1 cellular context compared by ENCODE assay signal in the genomic region with DNA sequence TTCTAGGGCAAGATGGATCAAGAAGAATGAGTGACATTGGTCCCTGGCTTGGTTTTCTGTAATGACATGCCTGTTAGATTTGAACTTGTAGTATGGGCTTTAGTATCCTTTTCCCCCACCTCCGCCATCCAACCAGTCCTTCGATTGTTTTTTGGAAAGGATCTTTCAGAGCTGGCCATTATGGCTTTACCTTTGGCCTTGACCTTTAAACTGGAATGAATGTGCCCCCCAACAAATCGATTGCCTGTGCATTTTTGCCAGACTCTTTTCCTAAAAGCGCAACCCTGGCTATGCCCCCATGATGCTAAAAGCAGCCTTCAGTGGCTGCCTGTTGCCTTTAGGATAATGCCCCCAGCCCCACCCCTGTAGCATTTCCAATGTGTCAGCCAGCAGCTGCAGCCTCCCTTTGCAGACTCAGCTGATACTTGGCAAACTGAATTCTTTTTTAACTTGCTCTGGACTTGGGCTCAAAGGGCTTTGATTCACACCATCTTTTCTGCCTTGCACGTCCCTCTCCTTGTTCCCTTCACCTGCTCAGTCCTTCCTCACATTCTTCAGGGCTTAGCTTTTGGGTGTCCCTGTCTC.
A peak's percentile ranks its signal among the peaks of the same experiment; 100 is the strongest.
TF ChIP-seq lines count a peak whose summit lies in the region.

No MANE protein-coding gene starts in this region.

TF ChIP-seq in HepG2, 621 proteins besides CTCF, POLR2A, EP300 and RAD21 (continued from another document and continues in another):
- TF ChIP-seq, protein P1, sequence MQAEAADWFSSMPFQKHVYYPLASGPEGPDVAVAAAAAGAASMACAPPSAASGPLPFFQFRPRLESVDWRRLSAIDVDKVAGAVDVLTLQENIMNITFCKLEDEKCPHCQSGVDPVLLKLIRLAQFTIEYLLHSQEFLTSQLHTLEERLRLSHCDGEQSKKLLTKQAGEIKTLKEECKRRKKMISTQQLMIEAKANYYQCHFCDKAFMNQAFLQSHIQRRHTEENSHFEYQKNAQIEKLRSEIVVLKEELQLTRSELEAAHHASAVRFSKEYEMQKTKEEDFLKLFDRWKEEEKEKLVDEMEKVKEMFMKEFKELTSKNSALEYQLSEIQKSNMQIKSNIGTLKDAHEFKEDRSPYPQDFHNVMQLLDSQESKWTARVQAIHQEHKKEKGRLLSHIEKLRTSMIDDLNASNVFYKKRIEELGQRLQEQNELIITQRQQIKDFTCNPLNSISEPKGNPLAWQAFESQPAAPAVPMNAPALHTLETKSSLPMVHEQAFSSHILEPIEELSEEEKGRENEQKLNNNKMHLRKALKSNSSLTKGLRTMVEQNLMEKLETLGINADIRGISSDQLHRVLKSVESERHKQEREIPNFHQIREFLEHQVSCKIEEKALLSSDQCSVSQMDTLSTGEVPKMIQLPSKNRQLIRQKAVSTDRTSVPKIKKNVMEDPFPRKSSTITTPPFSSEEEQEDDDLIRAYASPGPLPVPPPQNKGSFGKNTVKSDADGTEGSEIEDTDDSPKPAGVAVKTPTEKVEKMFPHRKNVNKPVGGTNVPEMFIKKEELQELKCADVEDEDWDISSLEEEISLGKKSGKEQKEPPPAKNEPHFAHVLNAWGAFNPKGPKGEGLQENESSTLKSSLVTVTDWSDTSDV (CRISPR knock-in tag; IDR thresholded peaks at IDR 0.05) = no peak
- TF ChIP-seq ZNF292 (CRISPR knock-in tag; IDR thresholded peaks at IDR 0.05; ENCODE audit: borderline replicate concordance, low read depth) (no peak), EHMT2 (IDR thresholded peaks at IDR 0.05; ENCODE audit: borderline replicate concordance, low read depth, low read length) (no peak), SKI (IDR thresholded peaks at IDR 0.05; ENCODE audit: partially characterized antibody) (no peak), NR2F6 (IDR thresholded peaks at IDR 0.05) (peak; percentile 86), NR2F6 (CRISPR knock-in tag; IDR thresholded peaks at IDR 0.05) (peak; percentile 82; the same call in 1 of the 2 replicates), MIXL1 (CRISPR knock-in tag; IDR thresholded peaks at IDR 0.05) (no peak), SALL1 (CRISPR knock-in tag; IDR thresholded peaks at IDR 0.05) (peak; percentile 49), ZNF703 (CRISPR knock-in tag; IDR thresholded peaks at IDR 0.05; ENCODE audit: borderline replicate concordance) (peak; percentile 63; the same call in 1 of the 2 replicates), RARA (CRISPR knock-in tag; IDR thresholded peaks at IDR 0.05) (peak; percentile 76), ZNF326 (CRISPR knock-in tag; IDR thresholded peaks at IDR 0.05; ENCODE audit: borderline replicate concordance) (0 out of 2 replicates have a peak, but pooled peaks have one; percentile 59), POLR2AphosphoS5 (IDR thresholded peaks at IDR 0.05; ENCODE audit: low read depth, low read length) (0 out of 2 replicates have a peak, but pooled peaks have one; percentile 51)
- TF ChIP-seq, protein P2, sequence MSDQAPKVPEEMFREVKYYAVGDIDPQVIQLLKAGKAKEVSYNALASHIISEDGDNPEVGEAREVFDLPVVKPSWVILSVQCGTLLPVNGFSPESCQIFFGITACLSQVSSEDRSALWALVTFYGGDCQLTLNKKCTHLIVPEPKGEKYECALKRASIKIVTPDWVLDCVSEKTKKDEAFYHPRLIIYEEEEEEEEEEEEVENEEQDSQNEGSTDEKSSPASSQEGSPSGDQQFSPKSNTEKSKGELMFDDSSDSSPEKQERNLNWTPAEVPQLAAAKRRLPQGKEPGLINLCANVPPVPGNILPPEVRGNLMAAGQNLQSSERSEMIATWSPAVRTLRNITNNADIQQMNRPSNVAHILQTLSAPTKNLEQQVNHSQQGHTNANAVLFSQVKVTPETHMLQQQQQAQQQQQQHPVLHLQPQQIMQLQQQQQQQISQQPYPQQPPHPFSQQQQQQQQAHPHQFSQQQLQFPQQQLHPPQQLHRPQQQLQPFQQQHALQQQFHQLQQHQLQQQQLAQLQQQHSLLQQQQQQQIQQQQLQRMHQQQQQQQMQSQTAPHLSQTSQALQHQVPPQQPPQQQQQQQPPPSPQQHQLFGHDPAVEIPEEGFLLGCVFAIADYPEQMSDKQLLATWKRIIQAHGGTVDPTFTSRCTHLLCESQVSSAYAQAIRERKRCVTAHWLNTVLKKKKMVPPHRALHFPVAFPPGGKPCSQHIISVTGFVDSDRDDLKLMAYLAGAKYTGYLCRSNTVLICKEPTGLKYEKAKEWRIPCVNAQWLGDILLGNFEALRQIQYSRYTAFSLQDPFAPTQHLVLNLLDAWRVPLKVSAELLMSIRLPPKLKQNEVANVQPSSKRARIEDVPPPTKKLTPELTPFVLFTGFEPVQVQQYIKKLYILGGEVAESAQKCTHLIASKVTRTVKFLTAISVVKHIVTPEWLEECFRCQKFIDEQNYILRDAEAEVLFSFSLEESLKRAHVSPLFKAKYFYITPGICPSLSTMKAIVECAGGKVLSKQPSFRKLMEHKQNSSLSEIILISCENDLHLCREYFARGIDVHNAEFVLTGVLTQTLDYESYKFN (CRISPR knock-in tag; conservative IDR thresholded peaks at IDR 0.05) = peak; percentile 78
- TF ChIP-seq, protein P3, sequence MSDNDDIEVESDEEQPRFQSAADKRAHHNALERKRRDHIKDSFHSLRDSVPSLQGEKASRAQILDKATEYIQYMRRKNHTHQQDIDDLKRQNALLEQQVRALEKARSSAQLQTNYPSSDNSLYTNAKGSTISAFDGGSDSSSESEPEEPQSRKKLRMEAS (IDR thresholded peaks at IDR 0.05) = 0 out of 2 replicates have a peak, but pooled peaks have one; percentile 40
- TF ChIP-seq, protein P4, sequence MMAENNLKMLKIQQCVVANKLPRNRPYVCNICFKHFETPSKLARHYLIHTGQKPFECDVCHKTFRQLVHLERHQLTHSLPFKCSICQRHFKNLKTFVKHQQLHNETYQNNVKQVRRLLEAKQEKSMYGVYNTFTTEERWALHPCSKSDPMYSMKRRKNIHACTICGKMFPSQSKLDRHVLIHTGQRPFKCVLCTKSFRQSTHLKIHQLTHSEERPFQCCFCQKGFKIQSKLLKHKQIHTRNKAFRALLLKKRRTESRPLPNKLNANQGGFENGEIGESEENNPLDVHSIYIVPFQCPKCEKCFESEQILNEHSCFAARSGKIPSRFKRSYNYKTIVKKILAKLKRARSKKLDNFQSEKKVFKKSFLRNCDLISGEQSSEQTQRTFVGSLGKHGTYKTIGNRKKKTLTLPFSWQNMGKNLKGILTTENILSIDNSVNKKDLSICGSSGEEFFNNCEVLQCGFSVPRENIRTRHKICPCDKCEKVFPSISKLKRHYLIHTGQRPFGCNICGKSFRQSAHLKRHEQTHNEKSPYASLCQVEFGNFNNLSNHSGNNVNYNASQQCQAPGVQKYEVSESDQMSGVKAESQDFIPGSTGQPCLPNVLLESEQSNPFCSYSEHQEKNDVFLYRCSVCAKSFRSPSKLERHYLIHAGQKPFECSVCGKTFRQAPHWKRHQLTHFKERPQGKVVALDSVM (CRISPR knock-in tag; IDR thresholded peaks at IDR 0.05) = peak; percentile 25; the same call in 1 of the 2 replicates
- TF ChIP-seq, protein P5, sequence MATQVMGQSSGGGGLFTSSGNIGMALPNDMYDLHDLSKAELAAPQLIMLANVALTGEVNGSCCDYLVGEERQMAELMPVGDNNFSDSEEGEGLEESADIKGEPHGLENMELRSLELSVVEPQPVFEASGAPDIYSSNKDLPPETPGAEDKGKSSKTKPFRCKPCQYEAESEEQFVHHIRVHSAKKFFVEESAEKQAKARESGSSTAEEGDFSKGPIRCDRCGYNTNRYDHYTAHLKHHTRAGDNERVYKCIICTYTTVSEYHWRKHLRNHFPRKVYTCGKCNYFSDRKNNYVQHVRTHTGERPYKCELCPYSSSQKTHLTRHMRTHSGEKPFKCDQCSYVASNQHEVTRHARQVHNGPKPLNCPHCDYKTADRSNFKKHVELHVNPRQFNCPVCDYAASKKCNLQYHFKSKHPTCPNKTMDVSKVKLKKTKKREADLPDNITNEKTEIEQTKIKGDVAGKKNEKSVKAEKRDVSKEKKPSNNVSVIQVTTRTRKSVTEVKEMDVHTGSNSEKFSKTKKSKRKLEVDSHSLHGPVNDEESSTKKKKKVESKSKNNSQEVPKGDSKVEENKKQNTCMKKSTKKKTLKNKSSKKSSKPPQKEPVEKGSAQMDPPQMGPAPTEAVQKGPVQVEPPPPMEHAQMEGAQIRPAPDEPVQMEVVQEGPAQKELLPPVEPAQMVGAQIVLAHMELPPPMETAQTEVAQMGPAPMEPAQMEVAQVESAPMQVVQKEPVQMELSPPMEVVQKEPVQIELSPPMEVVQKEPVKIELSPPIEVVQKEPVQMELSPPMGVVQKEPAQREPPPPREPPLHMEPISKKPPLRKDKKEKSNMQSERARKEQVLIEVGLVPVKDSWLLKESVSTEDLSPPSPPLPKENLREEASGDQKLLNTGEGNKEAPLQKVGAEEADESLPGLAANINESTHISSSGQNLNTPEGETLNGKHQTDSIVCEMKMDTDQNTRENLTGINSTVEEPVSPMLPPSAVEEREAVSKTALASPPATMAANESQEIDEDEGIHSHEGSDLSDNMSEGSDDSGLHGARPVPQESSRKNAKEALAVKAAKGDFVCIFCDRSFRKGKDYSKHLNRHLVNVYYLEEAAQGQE (IDR thresholded peaks at IDR 0.05; ENCODE audit: borderline replicate concordance in 1 of 2, low read depth in 1 of 2, low read length in 2 of 2) = no peak
- TF ChIP-seq, protein P6, sequence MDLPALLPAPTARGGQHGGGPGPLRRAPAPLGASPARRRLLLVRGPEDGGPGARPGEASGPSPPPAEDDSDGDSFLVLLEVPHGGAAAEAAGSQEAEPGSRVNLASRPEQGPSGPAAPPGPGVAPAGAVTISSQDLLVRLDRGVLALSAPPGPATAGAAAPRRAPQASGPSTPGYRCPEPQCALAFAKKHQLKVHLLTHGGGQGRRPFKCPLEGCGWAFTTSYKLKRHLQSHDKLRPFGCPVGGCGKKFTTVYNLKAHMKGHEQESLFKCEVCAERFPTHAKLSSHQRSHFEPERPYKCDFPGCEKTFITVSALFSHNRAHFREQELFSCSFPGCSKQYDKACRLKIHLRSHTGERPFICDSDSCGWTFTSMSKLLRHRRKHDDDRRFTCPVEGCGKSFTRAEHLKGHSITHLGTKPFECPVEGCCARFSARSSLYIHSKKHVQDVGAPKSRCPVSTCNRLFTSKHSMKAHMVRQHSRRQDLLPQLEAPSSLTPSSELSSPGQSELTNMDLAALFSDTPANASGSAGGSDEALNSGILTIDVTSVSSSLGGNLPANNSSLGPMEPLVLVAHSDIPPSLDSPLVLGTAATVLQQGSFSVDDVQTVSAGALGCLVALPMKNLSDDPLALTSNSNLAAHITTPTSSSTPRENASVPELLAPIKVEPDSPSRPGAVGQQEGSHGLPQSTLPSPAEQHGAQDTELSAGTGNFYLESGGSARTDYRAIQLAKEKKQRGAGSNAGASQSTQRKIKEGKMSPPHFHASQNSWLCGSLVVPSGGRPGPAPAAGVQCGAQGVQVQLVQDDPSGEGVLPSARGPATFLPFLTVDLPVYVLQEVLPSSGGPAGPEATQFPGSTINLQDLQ (CRISPR knock-in tag; IDR thresholded peaks at IDR 0.05) = no peak
- TF ChIP-seq, protein P7, sequence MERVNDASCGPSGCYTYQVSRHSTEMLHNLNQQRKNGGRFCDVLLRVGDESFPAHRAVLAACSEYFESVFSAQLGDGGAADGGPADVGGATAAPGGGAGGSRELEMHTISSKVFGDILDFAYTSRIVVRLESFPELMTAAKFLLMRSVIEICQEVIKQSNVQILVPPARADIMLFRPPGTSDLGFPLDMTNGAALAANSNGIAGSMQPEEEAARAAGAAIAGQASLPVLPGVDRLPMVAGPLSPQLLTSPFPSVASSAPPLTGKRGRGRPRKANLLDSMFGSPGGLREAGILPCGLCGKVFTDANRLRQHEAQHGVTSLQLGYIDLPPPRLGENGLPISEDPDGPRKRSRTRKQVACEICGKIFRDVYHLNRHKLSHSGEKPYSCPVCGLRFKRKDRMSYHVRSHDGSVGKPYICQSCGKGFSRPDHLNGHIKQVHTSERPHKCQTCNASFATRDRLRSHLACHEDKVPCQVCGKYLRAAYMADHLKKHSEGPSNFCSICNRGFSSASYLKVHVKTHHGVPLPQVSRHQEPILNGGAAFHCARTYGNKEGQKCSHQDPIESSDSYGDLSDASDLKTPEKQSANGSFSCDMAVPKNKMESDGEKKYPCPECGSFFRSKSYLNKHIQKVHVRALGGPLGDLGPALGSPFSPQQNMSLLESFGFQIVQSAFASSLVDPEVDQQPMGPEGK (CRISPR knock-in tag; IDR thresholded peaks at IDR 0.05) = peak; percentile 72; the same call in 1 of the 2 replicates
- TF ChIP-seq, protein P8, sequence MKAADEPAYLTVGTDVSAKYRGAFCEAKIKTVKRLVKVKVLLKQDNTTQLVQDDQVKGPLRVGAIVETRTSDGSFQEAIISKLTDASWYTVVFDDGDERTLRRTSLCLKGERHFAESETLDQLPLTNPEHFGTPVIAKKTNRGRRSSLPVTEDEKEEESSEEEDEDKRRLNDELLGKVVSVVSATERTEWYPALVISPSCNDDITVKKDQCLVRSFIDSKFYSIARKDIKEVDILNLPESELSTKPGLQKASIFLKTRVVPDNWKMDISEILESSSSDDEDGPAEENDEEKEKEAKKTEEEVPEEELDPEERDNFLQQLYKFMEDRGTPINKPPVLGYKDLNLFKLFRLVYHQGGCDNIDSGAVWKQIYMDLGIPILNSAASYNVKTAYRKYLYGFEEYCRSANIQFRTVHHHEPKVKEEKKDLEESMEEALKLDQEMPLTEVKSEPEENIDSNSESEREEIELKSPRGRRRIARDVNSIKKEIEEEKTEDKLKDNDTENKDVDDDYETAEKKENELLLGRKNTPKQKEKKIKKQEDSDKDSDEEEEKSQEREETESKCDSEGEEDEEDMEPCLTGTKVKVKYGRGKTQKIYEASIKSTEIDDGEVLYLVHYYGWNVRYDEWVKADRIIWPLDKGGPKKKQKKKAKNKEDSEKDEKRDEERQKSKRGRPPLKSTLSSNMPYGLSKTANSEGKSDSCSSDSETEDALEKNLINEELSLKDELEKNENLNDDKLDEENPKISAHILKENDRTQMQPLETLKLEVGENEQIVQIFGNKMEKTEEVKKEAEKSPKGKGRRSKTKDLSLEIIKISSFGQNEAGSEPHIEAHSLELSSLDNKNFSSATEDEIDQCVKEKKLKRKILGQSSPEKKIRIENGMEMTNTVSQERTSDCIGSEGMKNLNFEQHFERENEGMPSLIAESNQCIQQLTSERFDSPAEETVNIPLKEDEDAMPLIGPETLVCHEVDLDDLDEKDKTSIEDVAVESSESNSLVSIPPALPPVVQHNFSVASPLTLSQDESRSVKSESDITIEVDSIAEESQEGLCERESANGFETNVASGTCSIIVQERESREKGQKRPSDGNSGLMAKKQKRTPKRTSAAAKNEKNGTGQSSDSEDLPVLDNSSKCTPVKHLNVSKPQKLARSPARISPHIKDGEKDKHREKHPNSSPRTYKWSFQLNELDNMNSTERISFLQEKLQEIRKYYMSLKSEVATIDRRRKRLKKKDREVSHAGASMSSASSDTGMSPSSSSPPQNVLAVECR (CRISPR knock-in tag; IDR thresholded peaks at IDR 0.05; ENCODE audit: borderline replicate concordance) = peak; percentile 39; the same call in 1 of the 2 replicates
- TF ChIP-seq, protein P9, sequence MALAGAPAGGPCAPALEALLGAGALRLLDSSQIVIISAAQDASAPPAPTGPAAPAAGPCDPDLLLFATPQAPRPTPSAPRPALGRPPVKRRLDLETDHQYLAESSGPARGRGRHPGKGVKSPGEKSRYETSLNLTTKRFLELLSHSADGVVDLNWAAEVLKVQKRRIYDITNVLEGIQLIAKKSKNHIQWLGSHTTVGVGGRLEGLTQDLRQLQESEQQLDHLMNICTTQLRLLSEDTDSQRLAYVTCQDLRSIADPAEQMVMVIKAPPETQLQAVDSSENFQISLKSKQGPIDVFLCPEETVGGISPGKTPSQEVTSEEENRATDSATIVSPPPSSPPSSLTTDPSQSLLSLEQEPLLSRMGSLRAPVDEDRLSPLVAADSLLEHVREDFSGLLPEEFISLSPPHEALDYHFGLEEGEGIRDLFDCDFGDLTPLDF (CRISPR knock-in tag; IDR thresholded peaks at IDR 0.05) = no peak
- TF ChIP-seq, protein P10, sequence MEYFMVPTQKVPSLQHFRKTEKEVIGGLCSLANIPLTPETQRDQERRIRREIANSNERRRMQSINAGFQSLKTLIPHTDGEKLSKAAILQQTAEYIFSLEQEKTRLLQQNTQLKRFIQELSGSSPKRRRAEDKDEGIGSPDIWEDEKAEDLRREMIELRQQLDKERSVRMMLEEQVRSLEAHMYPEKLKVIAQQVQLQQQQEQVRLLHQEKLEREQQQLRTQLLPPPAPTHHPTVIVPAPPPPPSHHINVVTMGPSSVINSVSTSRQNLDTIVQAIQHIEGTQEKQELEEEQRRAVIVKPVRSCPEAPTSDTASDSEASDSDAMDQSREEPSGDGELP (IDR thresholded peaks at IDR 0.05; ENCODE audit: borderline replicate concordance, low read depth) = peak; percentile 86; the same call in 1 of the 2 replicates
